In the genomic region with DNA sequence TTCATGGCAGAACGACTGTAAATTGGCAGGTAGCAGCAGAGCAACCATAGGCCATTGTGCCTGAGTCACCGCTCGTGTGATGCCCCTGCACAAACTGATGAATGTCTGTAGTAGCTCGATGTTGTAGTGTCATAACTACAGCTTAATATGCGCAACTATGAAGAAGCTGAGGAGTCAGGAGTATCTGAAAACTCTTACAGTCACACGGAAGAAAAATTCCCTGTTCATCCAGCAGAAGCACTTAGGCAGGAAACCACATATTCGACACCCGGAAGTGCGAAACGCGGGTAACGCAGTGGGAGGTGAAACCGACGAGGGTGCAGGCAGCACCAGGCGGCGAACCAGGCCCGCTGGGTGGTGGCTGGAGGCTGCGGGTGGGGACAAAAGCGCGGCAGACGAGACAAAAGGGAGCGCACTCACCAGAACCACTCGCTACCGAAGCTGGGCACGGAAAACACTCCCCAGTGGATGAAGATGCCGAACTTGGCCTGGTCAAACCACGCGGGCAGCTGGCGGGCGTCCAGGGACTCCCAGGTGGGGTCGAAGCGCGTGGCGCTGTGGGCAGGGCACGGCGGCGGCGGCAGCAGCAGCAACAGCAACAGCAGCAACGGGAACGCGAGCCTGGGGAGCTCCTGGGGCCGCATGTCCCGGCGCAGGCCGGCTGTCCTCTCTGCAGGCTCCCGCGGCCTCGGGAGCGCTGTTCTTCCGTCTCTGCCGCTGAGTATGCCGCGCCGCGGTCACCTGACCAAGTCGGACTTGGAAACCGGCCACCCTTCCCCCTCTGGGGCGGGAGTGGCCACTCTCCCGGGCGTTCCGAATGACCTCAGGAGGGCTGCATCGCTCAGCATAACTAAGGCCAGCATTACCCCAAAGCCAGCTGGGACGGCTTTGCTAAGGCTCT, we compare ENCODE assay signal across 1 cellular context.
TF ChIP-seq lines count a peak whose summit lies in the region.

A gene with protein sequence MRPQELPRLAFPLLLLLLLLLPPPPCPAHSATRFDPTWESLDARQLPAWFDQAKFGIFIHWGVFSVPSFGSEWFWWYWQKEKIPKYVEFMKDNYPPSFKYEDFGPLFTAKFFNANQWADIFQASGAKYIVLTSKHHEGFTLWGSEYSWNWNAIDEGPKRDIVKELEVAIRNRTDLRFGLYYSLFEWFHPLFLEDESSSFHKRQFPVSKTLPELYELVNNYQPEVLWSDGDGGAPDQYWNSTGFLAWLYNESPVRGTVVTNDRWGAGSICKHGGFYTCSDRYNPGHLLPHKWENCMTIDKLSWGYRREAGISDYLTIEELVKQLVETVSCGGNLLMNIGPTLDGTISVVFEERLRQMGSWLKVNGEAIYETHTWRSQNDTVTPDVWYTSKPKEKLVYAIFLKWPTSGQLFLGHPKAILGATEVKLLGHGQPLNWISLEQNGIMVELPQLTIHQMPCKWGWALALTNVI (minus strand): TSS at position 730 of the 901 bp plus-strand sequence. CDS start 86 bp downstream, at position 644.

TF ChIP-seq in A549, 52 proteins besides CTCF, POLR2A, EP300 and RAD21 (continued from another document):
- TF ChIP-seq, protein P1, sequence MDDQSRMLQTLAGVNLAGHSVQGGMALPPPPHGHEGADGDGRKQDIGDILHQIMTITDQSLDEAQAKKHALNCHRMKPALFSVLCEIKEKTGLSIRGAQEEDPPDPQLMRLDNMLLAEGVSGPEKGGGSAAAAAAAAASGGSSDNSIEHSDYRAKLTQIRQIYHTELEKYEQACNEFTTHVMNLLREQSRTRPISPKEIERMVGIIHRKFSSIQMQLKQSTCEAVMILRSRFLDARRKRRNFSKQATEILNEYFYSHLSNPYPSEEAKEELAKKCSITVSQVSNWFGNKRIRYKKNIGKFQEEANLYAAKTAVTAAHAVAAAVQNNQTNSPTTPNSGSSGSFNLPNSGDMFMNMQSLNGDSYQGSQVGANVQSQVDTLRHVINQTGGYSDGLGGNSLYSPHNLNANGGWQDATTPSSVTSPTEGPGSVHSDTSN (IDR thresholded peaks at IDR 0.05), result no peak
- TF ChIP-seq CEBPB (IDR thresholded peaks at IDR 0.05) (no peak), HOXB13 (CRISPR knock-in tag; IDR thresholded peaks at IDR 0.05; ENCODE audit: low read depth) (0 out of 2 replicates have a peak, but pooled peaks have one; percentile 29), HEYL (CRISPR knock-in tag; IDR thresholded peaks at IDR 0.05) (no peak), HOXB5 (CRISPR knock-in tag; IDR thresholded peaks at IDR 0.05) (0 out of 2 replicates have a peak, but pooled peaks have one; percentile 66), ZSCAN20 (CRISPR knock-in tag; IDR thresholded peaks at IDR 0.05) (no peak), EHMT2 (IDR thresholded peaks at IDR 0.05; ENCODE audit: low read depth) (no peak), NFE2L2 (conservative IDR thresholded peaks at IDR 0.05; ENCODE audit: low read length) (no peak), CBX8 (IDR thresholded peaks at IDR 0.05) (no peak), RFX5 (IDR thresholded peaks at IDR 0.05) (no peak), ESRRA (IDR thresholded peaks at IDR 0.05; ENCODE audit: borderline replicate concordance, low read length) (no peak), NR3C1 (IDR thresholded peaks at IDR 0.05) (no peak), PHF8 (IDR thresholded peaks at IDR 0.05; ENCODE audit: borderline replicate concordance, low read depth) (peak; percentile 93)
- TF ChIP-seq, protein P2, sequence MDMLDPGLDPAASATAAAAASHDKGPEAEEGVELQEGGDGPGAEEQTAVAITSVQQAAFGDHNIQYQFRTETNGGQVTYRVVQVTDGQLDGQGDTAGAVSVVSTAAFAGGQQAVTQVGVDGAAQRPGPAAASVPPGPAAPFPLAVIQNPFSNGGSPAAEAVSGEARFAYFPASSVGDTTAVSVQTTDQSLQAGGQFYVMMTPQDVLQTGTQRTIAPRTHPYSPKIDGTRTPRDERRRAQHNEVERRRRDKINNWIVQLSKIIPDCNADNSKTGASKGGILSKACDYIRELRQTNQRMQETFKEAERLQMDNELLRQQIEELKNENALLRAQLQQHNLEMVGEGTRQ (IDR thresholded peaks at IDR 0.05), result peak; percentile 76
- TF ChIP-seq, protein P3, sequence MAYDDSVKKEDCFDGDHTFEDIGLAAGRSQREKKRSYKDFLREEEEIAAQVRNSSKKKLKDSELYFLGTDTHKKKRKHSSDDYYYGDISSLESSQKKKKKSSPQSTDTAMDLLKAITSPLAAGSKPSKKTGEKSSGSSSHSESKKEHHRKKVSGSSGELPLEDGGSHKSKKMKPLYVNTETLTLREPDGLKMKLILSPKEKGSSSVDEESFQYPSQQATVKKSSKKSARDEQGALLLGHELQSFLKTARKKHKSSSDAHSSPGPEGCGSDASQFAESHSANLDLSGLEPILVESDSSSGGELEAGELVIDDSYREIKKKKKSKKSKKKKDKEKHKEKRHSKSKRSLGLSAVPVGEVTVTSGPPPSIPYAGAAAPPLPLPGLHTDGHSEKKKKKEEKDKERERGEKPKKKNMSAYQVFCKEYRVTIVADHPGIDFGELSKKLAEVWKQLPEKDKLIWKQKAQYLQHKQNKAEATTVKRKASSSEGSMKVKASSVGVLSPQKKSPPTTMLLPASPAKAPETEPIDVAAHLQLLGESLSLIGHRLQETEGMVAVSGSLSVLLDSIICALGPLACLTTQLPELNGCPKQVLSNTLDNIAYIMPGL (CRISPR knock-in tag; IDR thresholded peaks at IDR 0.05; ENCODE audit: borderline replicate concordance), result 0 out of 2 replicates have a peak, but pooled peaks have one; percentile 33
- TF ChIP-seq, protein P4, sequence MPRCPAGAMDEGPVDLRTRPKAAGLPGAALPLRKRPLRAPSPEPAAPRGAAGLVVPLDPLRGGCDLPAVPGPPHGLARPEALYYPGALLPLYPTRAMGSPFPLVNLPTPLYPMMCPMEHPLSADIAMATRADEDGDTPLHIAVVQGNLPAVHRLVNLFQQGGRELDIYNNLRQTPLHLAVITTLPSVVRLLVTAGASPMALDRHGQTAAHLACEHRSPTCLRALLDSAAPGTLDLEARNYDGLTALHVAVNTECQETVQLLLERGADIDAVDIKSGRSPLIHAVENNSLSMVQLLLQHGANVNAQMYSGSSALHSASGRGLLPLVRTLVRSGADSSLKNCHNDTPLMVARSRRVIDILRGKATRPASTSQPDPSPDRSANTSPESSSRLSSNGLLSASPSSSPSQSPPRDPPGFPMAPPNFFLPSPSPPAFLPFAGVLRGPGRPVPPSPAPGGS (IDR thresholded peaks at IDR 0.05), result no peak
- TF ChIP-seq, protein P5, sequence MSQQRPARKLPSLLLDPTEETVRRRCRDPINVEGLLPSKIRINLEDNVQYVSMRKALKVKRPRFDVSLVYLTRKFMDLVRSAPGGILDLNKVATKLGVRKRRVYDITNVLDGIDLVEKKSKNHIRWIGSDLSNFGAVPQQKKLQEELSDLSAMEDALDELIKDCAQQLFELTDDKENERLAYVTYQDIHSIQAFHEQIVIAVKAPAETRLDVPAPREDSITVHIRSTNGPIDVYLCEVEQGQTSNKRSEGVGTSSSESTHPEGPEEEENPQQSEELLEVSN (IDR thresholded peaks at IDR 0.05; ENCODE audit: borderline replicate concordance, low read depth), result peak; percentile 89
TF ChIP-seq in A549: peak in this region for 11.
